Comparison of ENCODE assay signal across 8 cellular contexts in the genomic region with DNA sequence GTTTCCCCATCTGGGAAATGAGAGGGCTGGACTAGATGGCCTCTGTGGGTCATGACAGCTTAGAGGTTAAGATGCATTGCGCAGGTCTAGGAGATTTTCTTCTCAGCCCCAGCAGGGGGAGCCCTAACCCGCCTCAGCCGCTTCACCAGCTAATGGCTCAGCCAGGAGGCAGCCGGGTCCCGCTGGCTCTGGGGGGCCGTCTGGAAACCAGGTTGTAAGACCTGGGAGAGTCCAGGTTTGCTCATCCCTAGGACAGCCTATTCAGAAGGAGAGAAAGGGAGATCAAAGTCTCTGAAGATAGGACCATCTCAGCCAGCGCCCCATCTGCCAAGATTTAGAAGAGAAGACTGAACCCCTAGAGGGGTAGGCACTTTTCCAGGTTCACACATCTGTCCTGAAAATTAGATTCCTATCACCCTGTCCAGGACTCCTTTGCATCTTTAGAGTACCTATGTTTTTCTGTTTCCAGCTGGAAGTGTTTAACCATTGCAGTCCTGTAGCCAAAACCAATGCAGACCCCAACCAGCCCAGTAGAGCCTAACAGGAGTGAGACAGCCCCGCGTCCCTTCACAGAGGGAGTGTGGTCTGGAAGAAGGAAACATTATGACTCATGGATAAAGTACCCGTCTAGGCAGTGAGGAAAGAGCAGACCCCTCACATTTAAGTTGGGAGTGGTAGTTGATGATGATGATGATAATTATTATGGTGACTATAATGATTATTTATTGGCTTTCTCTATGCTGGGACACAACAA. TPM values are rescaled to one million over a fixed set of nuclear protein-coding genes. Genes with fewer than 3 reads are reported as not detected.
DNase-seq lines count a peak whose midpoint lies in the region; ATAC-seq and TF ChIP-seq lines count a peak whose summit lies in the region.

No MANE protein-coding gene starts in this region.

- H3K27me3 Mint-ChIP-seq in CD4-positive, alpha-beta T cell = peaks cover 18% of the 10 kb centered on the region
- peaks cover 2% of the 10 kb centered on the region for H3K27me3 Mint-ChIP-seq in activated CD8-positive, alpha-beta T cell treated with anti-CD3 and anti-CD28 coated beads for 36 hours
- H3K27me3 Mint-ChIP-seq in effector memory CD8-positive, alpha-beta T cell = peaks cover 9 to 35% of the 10 kb centered on the region in 2 donors

- peaks cover 3% of the 10 kb centered on the region for H3K27me3 ChIP-seq in CD4-positive, alpha-beta T cell (ENCODE audit: control insufficient read depth, insufficient read depth, low read length)
- H3K27me3 ChIP-seq in mesendoderm (ENCODE audit: insufficient read depth, low read length, poor library complexity) = no peaks in the 10 kb centered on the region

- H3K4me3 ChIP-seq in mesendoderm (ENCODE audit: low read length) = no peak overlapping the region

- intact Hi-C loops in CD4-positive, alpha-beta T cell (cut with DNase I, micrococcal nuclease) = loop anchor here (1.0 to 10.0 kb wide), 7 partner anchors 82 to 848 kb away; a partner anchor contains a TSS
- intact Hi-C loops in activated CD8-positive, alpha-beta T cell treated with anti-CD3 and anti-CD28 coated beads for 36 hours (cut with micrococcal nuclease) = loop anchor here (2.0 to 10.0 kb wide), 3 partner anchors 82 to 486 kb away; no protein-coding TSS in a partner anchor

- no peak overlapping the region for H2AK5ac ChIP-seq in mesendoderm (ENCODE audit: low read length)

- H3K36me3 ChIP-seq in mesendoderm (ENCODE audit: control insufficient read depth, insufficient read depth, low read length) = peaks cover 13% of the 10 kb centered on the region

- no peaks in the 10 kb centered on the region for H3K79me2 ChIP-seq in mesendoderm (ENCODE audit: control insufficient read depth, insufficient read depth, low read length)

- H3K56ac ChIP-seq in mesendoderm (ENCODE audit: low read length) = peak overlapping the region; percentile 29

- no peak overlapping the region for H3K27ac Mint-ChIP-seq in CD4-positive, alpha-beta T cell
- no peak overlapping the region for H3K27ac Mint-ChIP-seq in activated CD8-positive, alpha-beta T cell treated with anti-CD3 and anti-CD28 coated beads for 36 hours
- H3K27ac Mint-ChIP-seq in effector memory CD8-positive, alpha-beta T cell = no peak overlapping the region

- ATAC-seq in CD4-positive, alpha-beta T cell (ENCODE audit: poor library complexity) = peak; percentile 92
- ATAC-seq in GM19397 (IDR thresholded peaks at IDR 0.05; ENCODE audit: unreplicated experiment) (peak; percentile 67), HG03520 (IDR thresholded peaks at IDR 0.05; ENCODE audit: unreplicated experiment) (peak; percentile 60)
- peak; percentile 100 for ATAC-seq in activated CD8-positive, alpha-beta T cell treated with anti-CD3 and anti-CD28 coated beads for 36 hours
- peak; percentile 98 for ATAC-seq in effector memory CD8-positive, alpha-beta T cell (replicated peaks)

- H3K9me3 ChIP-seq in CD4-positive, alpha-beta T cell (ENCODE audit: control insufficient read depth, low read length) = no peaks in the 10 kb centered on the region

- no peak overlapping the region for H3K4me2 ChIP-seq in mesendoderm (ENCODE audit: low read length)

- H3K79me1 ChIP-seq in mesendoderm (ENCODE audit: low read length) = no peaks in the 10 kb centered on the region

- H3K4me1 Mint-ChIP-seq in CD4-positive, alpha-beta T cell (ENCODE audit: low read depth) = peaks cover 14% of the 10 kb centered on the region
- H3K4me1 Mint-ChIP-seq in activated CD8-positive, alpha-beta T cell treated with anti-CD3 and anti-CD28 coated beads for 36 hours (ENCODE audit: low read depth) = peaks cover 9% of the 10 kb centered on the region
- peaks cover 0 to 4% of the 10 kb centered on the region in 2 donors for H3K4me1 Mint-ChIP-seq in effector memory CD8-positive, alpha-beta T cell (ENCODE audit: low read depth in 2 of 2)

- H3K9ac ChIP-seq in mesendoderm (ENCODE audit: low read length) = no peak overlapping the region

- WGBS in mesendoderm (ENCODE audit: extremely low coverage, insufficient coverage, low lambda C conversion rate) = no CpG with 5 or more reads among the region's 10 CpGs

- CTCF ChIA-PET in CD4-positive, alpha-beta T cell (lab: Charles Lee) = interaction anchor here (1.1 to 3.0 kb wide), 10 partner anchors 16 to 484 kb away, joined by 3 to 20 read pairs (median 5); a partner anchor contains a TSS
- CTCF ChIA-PET in activated CD8-positive, alpha-beta T cell treated with anti-CD3 and anti-CD28 coated beads for 36 hours (lab: Charles Lee) = interaction anchor here (0.7 to 4.3 kb wide), 55 partner anchors 9 to 690 kb away, joined by 3 to 111 read pairs (median 4); a partner anchor contains a TSS

- peak; percentile 88 for TF ChIP-seq CTCF in CD4-positive, alpha-beta T cell (IDR thresholded peaks at IDR 0.05)
- TF ChIP-seq CTCF in activated CD8-positive, alpha-beta T cell treated with anti-CD3 and anti-CD28 coated beads for 36 hours (IDR thresholded peaks at IDR 0.05) = peak; percentile 82

- H3K18ac ChIP-seq in mesendoderm (ENCODE audit: low read length) = no peak overlapping the region

- DNase-seq in CD4-positive, alpha-beta T cell = peak; percentile 63 to 81 (median 69)
- DNase-seq in NCI-H774 (lab: John Stamatoyannopoulos, UW) (peak; percentile 45), mesendoderm (peak; percentile 91)
- DNase-seq in activated CD8-positive, alpha-beta T cell treated with anti-CD3 and anti-CD28 coated beads for 36 hours = peak; percentile 83
- peak; percentile 72 to 75 (median 74) for DNase-seq in effector memory CD8-positive, alpha-beta T cell
- DNase-seq in stimulated activated CD8-positive, alpha-beta memory T cell treated with anti-CD3 and anti-CD28 coated beads, Interleukin-15, amount 100 ng/mL, for 48 hours (ENCODE audit: low read depth in 2 of 2) = peak; percentile 55 to 66

- H2BK15ac ChIP-seq in mesendoderm (replicated peaks; ENCODE audit: low read depth) = no peak overlapping the region

- peak overlapping the region; percentile 56 for H2BK5ac ChIP-seq in mesendoderm (ENCODE audit: low read length)

- no peak overlapping the region for H3K27ac ChIP-seq in CD4-positive, alpha-beta T cell (ENCODE audit: low read depth, low read length)
- H3K27ac ChIP-seq in mesendoderm (ENCODE audit: low read depth, low read length) = no peak overlapping the region

- no peaks in the 10 kb centered on the region for H3K36me3 Mint-ChIP-seq in CD4-positive, alpha-beta T cell (ENCODE audit: low read depth)
- no peaks in the 10 kb centered on the region for H3K36me3 Mint-ChIP-seq in activated CD8-positive, alpha-beta T cell treated with anti-CD3 and anti-CD28 coated beads for 36 hours (ENCODE audit: low read depth)
- no peaks in the 10 kb centered on the region for H3K36me3 Mint-ChIP-seq in effector memory CD8-positive, alpha-beta T cell (ENCODE audit: insufficient read depth)

- no peak overlapping the region for H4K5ac ChIP-seq in mesendoderm (ENCODE audit: low read length)

- no peak overlapping the region for H3K4ac ChIP-seq in mesendoderm (ENCODE audit: low read depth, low read length)

- POLR2A ChIA-PET in CD4-positive, alpha-beta T cell (lab: Charles Lee) = interaction anchor here (1.1 to 1.8 kb wide), 2 partner anchors 112 to 212 kb away, joined by 3 to 15 read pairs; a partner anchor contains a TSS
- POLR2A ChIA-PET in activated CD8-positive, alpha-beta T cell treated with anti-CD3 and anti-CD28 coated beads for 36 hours (lab: Charles Lee) = interaction anchor here (0.6 to 1.4 kb wide), 3 partner anchors 53 to 463 kb away, joined by 3 to 4 read pairs (median 3); a partner anchor contains a TSS

- no peak overlapping the region for H2BK120ac ChIP-seq in mesendoderm (ENCODE audit: low read depth, low read length)

- no peak overlapping the region for H4K8ac ChIP-seq in mesendoderm (ENCODE audit: low read depth, low read length)

- H3K4me3 Mint-ChIP-seq in CD4-positive, alpha-beta T cell = no peak overlapping the region
- no peak overlapping the region for H3K4me3 Mint-ChIP-seq in activated CD8-positive, alpha-beta T cell treated with anti-CD3 and anti-CD28 coated beads for 36 hours
- H3K4me3 Mint-ChIP-seq in effector memory CD8-positive, alpha-beta T cell = no peak overlapping the region

- H3K9me3 Mint-ChIP-seq in CD4-positive, alpha-beta T cell = no peaks in the 10 kb centered on the region
- no peaks in the 10 kb centered on the region for H3K9me3 Mint-ChIP-seq in activated CD8-positive, alpha-beta T cell treated with anti-CD3 and anti-CD28 coated beads for 36 hours
- no peaks in the 10 kb centered on the region for H3K9me3 Mint-ChIP-seq in effector memory CD8-positive, alpha-beta T cell

- H3K4me1 ChIP-seq in mesendoderm (ENCODE audit: control insufficient read depth, low read depth, low read length) = peaks cover 2% of the 10 kb centered on the region

- H3K23ac ChIP-seq in mesendoderm (ENCODE audit: low read length) = no peak overlapping the region

RNA-seq across cellular contexts. Expression of a gene that starts 27.5 kb away (rescaled TPM):
- total RNA-seq in CD4-positive, alpha-beta T cell = under 1 TPM; 0.78 to 0.80 TPM
- total RNA-seq in activated CD8-positive, alpha-beta T cell treated with anti-CD3 and anti-CD28 coated beads for 36 hours = not detected
- 371 TPM for polyA plus RNA-seq in mesendoderm (2013, experiment 1 of 2)
- polyA plus RNA-seq in mesendoderm (2013, experiment 2 of 2) = 377 TPM
